ENCODE assay signal across 11 cellular contexts in the genomic region with DNA sequence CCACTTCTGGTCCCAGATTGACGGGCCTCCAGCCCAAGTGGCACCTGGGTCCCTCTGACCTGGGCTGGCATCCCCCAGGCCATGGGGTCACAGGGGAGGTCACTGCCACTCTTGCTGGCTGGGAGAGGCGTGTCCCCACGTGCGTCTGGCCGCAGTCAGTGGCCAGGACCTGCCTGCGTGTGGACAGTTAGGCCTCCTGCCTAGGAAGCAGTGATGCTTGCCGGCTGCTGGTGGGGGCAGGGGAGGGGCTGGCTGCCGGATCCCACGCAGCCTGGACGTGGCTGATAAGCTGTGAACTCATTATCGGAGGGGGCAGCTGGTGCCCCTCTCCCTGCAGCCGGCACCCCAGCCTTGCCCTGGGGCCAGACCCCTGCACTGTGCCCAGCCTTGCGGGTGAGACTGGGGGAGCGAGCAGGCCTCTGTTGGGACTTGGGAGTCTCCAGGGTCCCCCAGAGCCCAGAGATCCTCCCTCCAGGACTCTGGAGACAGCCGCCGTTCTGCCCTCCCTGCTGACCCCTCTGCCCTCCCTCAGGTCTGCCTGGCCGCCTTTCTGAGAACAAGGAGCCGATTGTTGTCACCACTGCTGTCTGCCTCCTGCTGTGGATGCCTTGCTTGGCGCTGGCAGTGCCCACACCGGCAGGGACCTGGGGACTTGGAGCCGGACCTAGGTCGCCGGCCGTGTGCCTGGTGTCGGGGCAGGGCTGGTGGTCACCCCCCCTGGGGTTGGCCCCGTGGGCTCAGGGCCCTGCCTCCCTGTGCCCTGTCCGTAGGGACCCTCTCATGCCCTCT. TPM values are rescaled to one million over a fixed set of nuclear protein-coding genes. Genes with fewer than 3 reads are reported as not detected.
DNase-seq lines count a peak whose midpoint lies in the region; ATAC-seq and TF ChIP-seq lines count a peak whose summit lies in the region.
"Had no signal": no experiment of that assay in that cellular context is flagged by ENCODE, and none has a peak within 500 bp of the region (broad histone marks: within the 10 kb centered on the region; RNA-seq: fewer than 3 reads in every experiment).

No MANE protein-coding gene starts in this region.

- intact Hi-C loops in esophagus squamous epithelium (cut with DNase I): no loop called here
- intact Hi-C loops in transverse colon (cut with DNase I; ENCODE audit: low total_unique reads): loop anchor here (10.0 kb wide), 1 partner anchor 306 kb away; the partner anchor contains the start of gene COL5A1

- no peaks in the 10 kb centered on the region for H3K36me3 Mint-ChIP-seq in nephron progenitor cell (ENCODE audit: low read depth)

- DNase-seq in NCI-H1092 treated with DMSO at 0.1 percent for 48 hours (lab: John Stamatoyannopoulos, UW) (peak; percentile 35), NCI-H1092 (lab: John Stamatoyannopoulos, UW) (no peak), esophagus squamous epithelium (lab: John Stamatoyannopoulos, UW) (no peak), nephron progenitor cell (peak; percentile 49), transverse colon (no peak)
- DNase-seq: activated CD4-positive, alpha-beta T cell treated with anti-CD3 and anti-CD28 coated beads, Interleukin-2, amount 50 U/mL, for 1 hour; DND-41 had no signal

- H3K27me3 ChIP-seq in esophagus squamous epithelium: no peaks in the 10 kb centered on the region
- H3K27me3 ChIP-seq in transverse colon: no peaks in the 10 kb centered on the region

- TF ChIP-seq CTCF in esophagus squamous epithelium (IDR thresholded peaks at IDR 0.05) (no peak), nephron progenitor cell (IDR thresholded peaks at IDR 0.05) (no peak), transverse colon (IDR thresholded peaks at IDR 0.05) (no peak)

- TF ChIP-seq POLR2A in esophagus squamous epithelium (IDR thresholded peaks at IDR 0.05) (no peak), transverse colon (IDR thresholded peaks at IDR 0.05) (no peak)

- H3K9me3 ChIP-seq in esophagus squamous epithelium (no peaks in the 10 kb centered on the region), transverse colon (no peaks in the 10 kb centered on the region)

- peaks cover 81 to 100% (median 91%) of the 10 kb centered on the region in 3 donors for H3K4me1 ChIP-seq in esophagus squamous epithelium
- H3K4me1 ChIP-seq in transverse colon: peaks cover 86 to 100% (median 95%) of the 10 kb centered on the region in 4 donors

- H3K4me3 ChIP-seq in esophagus squamous epithelium: peak overlapping the region in 3 of 4 donors; percentile 2 to 31 (median 24)
- H3K4me3 ChIP-seq in transverse colon: peak overlapping the region in 1 of 4 donors; percentile 11

- no peaks in the 10 kb centered on the region for H3K9me3 Mint-ChIP-seq in nephron progenitor cell

- H3K36me3 ChIP-seq in esophagus squamous epithelium (peaks cover 0 to 17% (median 0%) of the 10 kb centered on the region in 3 donors), transverse colon (no peaks in the 10 kb centered on the region)

- peaks cover 3% of the 10 kb centered on the region for H3K27me3 Mint-ChIP-seq in nephron progenitor cell (ENCODE audit: low read depth, poor library complexity)

- ATAC-seq in HG03175 (IDR thresholded peaks at IDR 0.05; ENCODE audit: unreplicated experiment): no peak
- ATAC-seq in GM18498 (IDR thresholded peaks at IDR 0.05; ENCODE audit: unreplicated experiment): no peak
- no peak for ATAC-seq in HG02610 (IDR thresholded peaks at IDR 0.05; ENCODE audit: unreplicated experiment)

- in situ Hi-C loops in transverse colon (cut with MboI; ENCODE audit: low pct_ligation_motif_present in 1 of 4, low pct_unique_long_range_greater_than_20kb in 1 of 4, low sequenced_read_pairs in 3 of 4): no loop called here

- H3K27ac ChIP-seq in esophagus squamous epithelium (peak overlapping the region; percentile 7 to 44 (median 36)), transverse colon (peak overlapping the region; percentile 26 to 84 (median 38))
- H3K27ac ChIP-seq: 22Rv1 had no signal

- peaks cover 48% of the 10 kb centered on the region for H3K4me1 Mint-ChIP-seq in nephron progenitor cell

- WGBS in esophagus squamous epithelium, 2 donors: 20% methylated on average over 1 of the region's 27 CpGs; no CpG with 5 or more reads in 1 of the 2 donors
- 51% methylated on average over 14 of the region's 27 CpGs; no CpG with 5 or more reads in 1 of the 2 donors for WGBS in transverse colon (ENCODE audit: low coverage in 1 of 2), 2 donors

- H3K27ac Mint-ChIP-seq in nephron progenitor cell: no peak overlapping the region

- H3K4me3 Mint-ChIP-seq in nephron progenitor cell: no peak overlapping the region

- TF ChIP-seq EP300 in transverse colon (IDR thresholded peaks at IDR 0.05; ENCODE audit: low read depth): no peak

RNA-seq across cellular contexts. Expression of gene RXRA, which starts 12.3 kb away (rescaled TPM):
- total RNA-seq in esophagus squamous epithelium (10 to 100 TPM; 41.8 to 83.1 (median 50.4) TPM), transverse colon (10 to 100 TPM; 27.3 to 70.5 (median 58.6) TPM)

Comparison
In these comparisons a context has a peak if more than half of its experiments do, and no peak if none do; other contexts are left out.
1. DNase-seq: peak in NCI-H1092 treated with DMSO at 0.1 percent for 48 hours (single experiment) and nephron progenitor cell (single experiment); none in NCI-H1092 (single experiment), esophagus squamous epithelium (single experiment) and transverse colon (single experiment).